ENCODE assay signal across 28 cellular contexts in genomic region chr17:51815097-51815496, GRCh38.
"Had no signal": no experiment of that assay in that cellular context is flagged by ENCODE, and none has a peak within 500 bp of the region (broad histone marks: within the 10 kb centered on the region; RNA-seq: fewer than 3 reads in every experiment).

No MANE protein-coding gene starts in this region.

- ATAC-seq: foreskin keratinocyte; heart right ventricle; lower lobe of right lung; naive thymus-derived CD8-positive, alpha-beta T cell; psoas muscle; right cardiac atrium; stimulated activated naive B cell treated with anti-CD40 and anti-IgM and Interleukin-4, amounts not matched to agents 10 μg/mL and 1 μg/mL and 100 μg/mL, for 72 hours had no signal

- FAIRE-seq: endothelial cell of umbilical vein, islet of Langerhans, small intestine, urothelium cell line had no signal

- H3K36me3 ChIP-seq: esophagus muscularis mucosa, heart right ventricle, left ventricle myocardium inferior, lower lobe of right lung, ovary, suprapubic skin, upper lobe of left lung had no signal

- H3K36me3 Mint-ChIP-seq: naive thymus-derived CD8-positive, alpha-beta T cell; stimulated activated naive B cell treated with anti-CD40 and anti-IgM and Interleukin-4, amounts not matched to agents 10 μg/mL and 1 μg/mL and 100 μg/mL, for 72 hours had no signal

- DNase-seq: dermis blood vessel endothelial cell; effector memory CD4-positive, alpha-beta T cell; foreskin keratinocyte; glutamatergic neuron; heart right ventricle; hippocampal formation; kidney glomerular epithelial cell; left colon; left ventricle myocardium inferior; lower lobe of right lung; naive thymus-derived CD8-positive, alpha-beta T cell; occipital lobe; ovary; posterior cingulate gyrus; psoas muscle; right cardiac atrium; stimulated activated CD4-positive, alpha-beta T cell treated with anti-CD3 and anti-CD28 coated beads, Interleukin-15, amount 100 ng/mL, for 24 hours; stimulated activated CD4-positive, alpha-beta T cell treated with anti-CD3 and anti-CD28 coated beads, Interleukin-2, amount 100 ng/mL, for 48 hours; stimulated activated naive B cell treated with anti-CD40 and anti-IgM and Interleukin-4, amounts not matched to agents 10 μg/mL and 1 μg/mL and 100 μg/mL, for 72 hours; upper lobe of left lung had no signal

- H3K27ac Mint-ChIP-seq: naive thymus-derived CD8-positive, alpha-beta T cell; stimulated activated naive B cell treated with anti-CD40 and anti-IgM and Interleukin-4, amounts not matched to agents 10 μg/mL and 1 μg/mL and 100 μg/mL, for 72 hours; stimulated activated naive CD8-positive, alpha-beta T cell treated with anti-CD3 and anti-CD28 coated beads, Interleukin-15, Interleukin-2, amounts not matched to agents 100 ng/mL and 50 ng/mL, for 24 hours had no signal

- H3K4me3 Mint-ChIP-seq: naive thymus-derived CD8-positive, alpha-beta T cell; stimulated activated naive B cell treated with anti-CD40 and anti-IgM and Interleukin-4, amounts not matched to agents 10 μg/mL and 1 μg/mL and 100 μg/mL, for 72 hours; stimulated activated naive CD8-positive, alpha-beta T cell treated with anti-CD3 and anti-CD28 coated beads, Interleukin-15, Interleukin-2, amounts not matched to agents 100 ng/mL and 50 ng/mL, for 24 hours had no signal

- H3K27ac ChIP-seq: coronary artery, esophagus muscularis mucosa, foreskin keratinocyte, heart right ventricle, left ventricle myocardium inferior, lower lobe of right lung, ovary, psoas muscle, suprapubic skin, upper lobe of left lung had no signal

- H3K4me1 Mint-ChIP-seq: naive thymus-derived CD8-positive, alpha-beta T cell; stimulated activated naive B cell treated with anti-CD40 and anti-IgM and Interleukin-4, amounts not matched to agents 10 μg/mL and 1 μg/mL and 100 μg/mL, for 72 hours had no signal

- H3K4me1 ChIP-seq: esophagus muscularis mucosa, foreskin keratinocyte, heart right ventricle, left ventricle myocardium inferior, lower lobe of right lung, psoas muscle, suprapubic skin, upper lobe of left lung had no signal

- H3K4me3 ChIP-seq: coronary artery, esophagus muscularis mucosa, heart right ventricle, left ventricle myocardium inferior, lower lobe of right lung, ovary, psoas muscle, suprapubic skin, upper lobe of left lung had no signal

- H3K9me3 Mint-ChIP-seq: stimulated activated naive CD8-positive, alpha-beta T cell treated with anti-CD3 and anti-CD28 coated beads, Interleukin-15, Interleukin-2, amounts not matched to agents 100 ng/mL and 50 ng/mL, for 24 hours had no signal

- H3K9me3 ChIP-seq: esophagus muscularis mucosa, heart right ventricle, lower lobe of right lung, ovary, psoas muscle, suprapubic skin, upper lobe of left lung had no signal
